In the genomic region with DNA sequence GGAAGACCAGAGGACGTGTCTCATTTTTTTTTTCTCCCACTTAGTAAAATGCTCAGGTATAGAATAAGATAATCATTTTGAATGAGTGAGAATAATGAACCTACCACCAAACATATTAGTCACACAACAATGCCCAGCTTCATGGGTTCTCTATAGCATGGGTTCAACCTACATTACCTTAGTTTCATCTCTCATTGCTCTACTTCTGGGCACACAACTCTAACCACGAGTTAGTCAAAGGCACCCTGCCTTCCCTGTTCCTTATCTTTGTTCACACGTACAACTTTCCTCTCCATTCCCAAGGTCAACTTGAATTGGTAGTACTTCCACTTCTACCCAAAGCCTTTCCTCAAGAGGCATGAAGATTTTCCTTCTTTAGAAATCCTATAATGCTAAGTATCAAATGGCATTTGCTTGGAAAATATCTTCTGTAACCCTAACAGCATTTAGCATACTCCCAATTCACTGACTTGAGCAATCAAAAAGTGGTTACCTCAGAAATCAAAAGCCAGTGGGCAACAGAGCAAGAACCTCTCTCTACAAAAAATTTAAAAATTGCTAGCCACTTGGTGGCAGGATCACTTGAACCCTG, we compare ENCODE assay signal across 19 cellular contexts. TPM values are rescaled to one million over a fixed set of nuclear protein-coding genes. Genes with fewer than 3 reads are reported as not detected.
DNase-seq lines count a peak whose midpoint lies in the region; ATAC-seq, FAIRE-seq and TF ChIP-seq lines count a peak whose summit lies in the region.
"Had no signal": no experiment of that assay in that cellular context is flagged by ENCODE, and none has a peak within 500 bp of the region (broad histone marks: within the 10 kb centered on the region; RNA-seq: fewer than 3 reads in every experiment).

No MANE protein-coding gene starts in this region.

- CTCF ChIA-PET in H1 (lab: Charles Lee; ENCODE audit: partially characterized antibody) = no interaction called here

- no peak overlapping the region for H2AFZ ChIP-seq in ACC112 (ENCODE audit: low read length, unreplicated experiment)
- H2AFZ ChIP-seq in H1 (ENCODE audit: low read length) = no peak overlapping the region

- no peak overlapping the region for H2BK5ac ChIP-seq in H1 (ENCODE audit: low read depth, low read length)

- WGBS in H1 (ENCODE audit: extremely low coverage in 1 of 2, insufficient coverage in 1 of 2, insufficient read length in 1 of 2, insufficient replicate concordance in 2 of 2, low coverage in 1 of 2, low lambda C conversion rate in 2 of 2, missing lambda C conversion rate in 1 of 2), 2 experiments = 89% methylated on average over 3 of the region's 3 CpGs; no CpG with 5 or more reads in 1 of the 2 experiments

- H3K14ac ChIP-seq in H1 (ENCODE audit: insufficient read length) = no peak overlapping the region

- no peaks in the 10 kb centered on the region for H3K23me2 ChIP-seq in H1 (ENCODE audit: low read depth, low read length)

- no peak overlapping the region for H3K4me2 ChIP-seq in H1 (ENCODE audit: insufficient read depth in 1 of 2, low read depth in 2 of 2, low read length in 2 of 2)

- H3K79me2 ChIP-seq in ACC112 (ENCODE audit: control insufficient read depth, insufficient read depth, low read length, unreplicated experiment) (peaks cover 52% of the 10 kb centered on the region), H1 (ENCODE audit: control insufficient read depth in 1 of 2, insufficient read depth in 2 of 2, low read length in 2 of 2) (peaks cover 0 to 91% of the 10 kb centered on the region in 2 experiments; a peak in 2 of 4 replicates)

- TF ChIP-seq POLR2A in GM12891 (IDR thresholded peaks at IDR 0.05; ENCODE audit: low read depth, low read length) (no peak), H1 (IDR thresholded peaks at IDR 0.05; ENCODE audit: control extremely low read depth in 1 of 2, low read depth in 2 of 2, low read length in 2 of 2) (0 out of 3 replicates have a peak, but pooled peaks of 1 of the 2 experiments have one; percentile 5)

- H3K36me3 ChIP-seq in ACC112 (ENCODE audit: insufficient read depth, low read length) (peaks cover 66% of the 10 kb centered on the region), RWPE2 (ENCODE audit: low read depth) (peaks cover 98% of the 10 kb centered on the region), H1 (ENCODE audit: control insufficient read depth in 2 of 4, insufficient read depth in 4 of 4, low read length in 3 of 4) (peaks cover 7 to 90% (median 39%) of the 10 kb centered on the region in 4 experiments)

- no peak overlapping the region for H3K23ac ChIP-seq in H1 (ENCODE audit: insufficient read length)

- peaks cover 5% of the 10 kb centered on the region; the same call in 1 of the 2 replicates for H3K79me1 ChIP-seq in H1 (ENCODE audit: low read depth, low read length)

- H2AK5ac ChIP-seq in H1 (ENCODE audit: low read depth, low read length) = no peak overlapping the region

- no peak overlapping the region for H2BK12ac ChIP-seq in H1 (ENCODE audit: low read depth, low read length)

- no peak overlapping the region for H3K9ac ChIP-seq in H1 (replicated peaks in 1 of 4; ENCODE audit: extremely low read depth in 1 of 4, low read depth in 3 of 4, low read length in 3 of 4)

- TF ChIP-seq CTCF in RWPE2 (IDR thresholded peaks at IDR 0.05; ENCODE audit: poor library complexity, severe bottlenecking) (no peak), H1 (IDR thresholded peaks at IDR 0.05; ENCODE audit: control extremely low read depth in 1 of 3, insufficient read depth in 1 of 3, low read depth in 1 of 3, low read length in 3 of 3) (no peak), omental fat pad (IDR thresholded peaks at IDR 0.05) (no peak)

- H2BK15ac ChIP-seq in H1 (ENCODE audit: low read length) = no peak overlapping the region

- no peak overlapping the region for H3K56ac ChIP-seq in H1 (replicated peaks; ENCODE audit: insufficient read length, low read depth, low read length)

- H3K9me3 ChIP-seq in RWPE2 (ENCODE audit: severe bottlenecking) (no peaks in the 10 kb centered on the region), H1 (ENCODE audit: insufficient read depth in 2 of 2, low read depth in 1 of 2, low read length in 1 of 2) (no peaks in the 10 kb centered on the region)
- H3K9me3 ChIP-seq: BE2C, esophagus muscularis mucosa, lower lobe of right lung, thoracic aorta had no signal

- no peak overlapping the region for H4K91ac ChIP-seq in H1 (replicated peaks; ENCODE audit: insufficient read length, low read length)

- FAIRE-seq in GM12891 (lab: Jason Lieb, UNC) (no peak), H1 (lab: Jason Lieb, UNC) (no peak)
- FAIRE-seq: bronchial epithelial cell had no signal

- no peak overlapping the region for H3K4ac ChIP-seq in H1 (replicated peaks; ENCODE audit: insufficient read length, low read depth, low read length)

- H3K18ac ChIP-seq in H1 (ENCODE audit: extremely low read depth, low read length) = no peak overlapping the region

- DNase-seq in GM12891 (ENCODE audit: insufficient read length, low spot score) (no peak), RWPE2 (ENCODE audit: low spot score) (no peak), H1 (ENCODE audit: low read depth in 1 of 2, low spot score in 2 of 2) (no peak), H4 (ENCODE audit: low spot score) (no peak), omental fat pad (ENCODE audit: low spot score) (no peak), NCI-H1105 treated with DMSO at 0.1 percent for 48 hours (lab: John Stamatoyannopoulos, UW) (no peak)
- DNase-seq: activated naive CD4-positive, alpha-beta T cell; BE2C; dorsolateral prefrontal cortex; lower lobe of right lung; NK-92 treated with Interleukin-12 subunit alpha and Interleukin-12 subunit beta, amount 100 ng/mL, for 24 hours; stimulated activated CD4-positive, alpha-beta T cell treated with anti-CD3 and anti-CD28 coated beads, Interleukin-4, amount 100 ng/mL, for 4 hours; stimulated activated CD8-positive, alpha-beta memory T cell treated with anti-CD3 and anti-CD28 coated beads, Interleukin-4, amount 100 ng/mL, for 48 hours had no signal

- ATAC-seq in RWPE2 (ENCODE audit: low read depth) (no peak), omental fat pad (ENCODE audit: low FRiP score) (no peak)
- ATAC-seq: lower lobe of right lung had no signal

- TF ChIP-seq EP300 in H1 (IDR thresholded peaks at IDR 0.05; ENCODE audit: borderline replicate concordance in 1 of 2, low read depth in 2 of 2, low read length in 2 of 2) = no peak

- H3K27me3 ChIP-seq in ACC112 (ENCODE audit: insufficient read depth, low read length) = no peaks in the 10 kb centered on the region
- H3K27me3 ChIP-seq in RWPE2 (ENCODE audit: insufficient read depth, poor library complexity, severe bottlenecking) = no peaks in the 10 kb centered on the region
- peaks cover 0 to 1% (median 0%) of the 10 kb centered on the region in 4 experiments; a peak in 1 of 7 replicates for H3K27me3 ChIP-seq in H1 (replicated peaks in 1 of 4; ENCODE audit: control insufficient read depth in 3 of 4, extremely low read depth in 1 of 4, insufficient read depth in 3 of 4, low read length in 3 of 4)
- H3K27me3 ChIP-seq: BE2C, dorsolateral prefrontal cortex, esophagus muscularis mucosa had no signal

- no peak for TF ChIP-seq RAD21 in H1 (IDR thresholded peaks at IDR 0.05 in 1 of 2, conservative IDR thresholded peaks at IDR 0.05 in 1 of 2; ENCODE audit: low read depth in 2 of 2, low read length in 2 of 2)

- H2BK120ac ChIP-seq in H1 (replicated peaks; ENCODE audit: low read depth, low read length) = no peak overlapping the region

- H4K20me1 ChIP-seq in H1 (replicated peaks in 1 of 2; ENCODE audit: control insufficient read depth in 1 of 2, insufficient read depth in 2 of 2, low read length in 2 of 2) = peaks cover 2 to 3% of the 10 kb centered on the region in 2 experiments

- no peak overlapping the region for H3K4me3 ChIP-seq in ACC112 (ENCODE audit: low read depth, low read length)
- H3K4me3 ChIP-seq in RWPE2 (ENCODE audit: severe bottlenecking) = no peak overlapping the region
- H3K4me3 ChIP-seq in H1 (ENCODE audit: extremely low read depth in 1 of 4, insufficient read depth in 2 of 4, low read depth in 3 of 4, low read length in 4 of 4) = no peak overlapping the region
- H3K4me3 ChIP-seq: dorsolateral prefrontal cortex, esophagus muscularis mucosa, lower lobe of right lung, skin epidermis, thoracic aorta had no signal

- H3K4me1 ChIP-seq in ACC112 (ENCODE audit: control insufficient read depth, insufficient read depth, low read length, unreplicated experiment) (peaks cover 23% of the 10 kb centered on the region), RWPE2 (ENCODE audit: insufficient read depth, poor library complexity, severe bottlenecking) (peaks cover 32% of the 10 kb centered on the region), H1 (replicated peaks in 1 of 4; ENCODE audit: control insufficient read depth in 3 of 4, insufficient read depth in 4 of 4, low read length in 3 of 4) (no peaks in the 10 kb centered on the region)
- H3K4me1 ChIP-seq: BE2C, lower lobe of right lung had no signal

- H4K8ac ChIP-seq in H1 (ENCODE audit: extremely low read depth, insufficient read depth, low read length) = no peak overlapping the region

- H3K27ac ChIP-seq in ACC112 (ENCODE audit: low read depth, low read length) = peak overlapping the region; percentile 77
- H3K27ac ChIP-seq in RWPE2 (ENCODE audit: poor library complexity, severe bottlenecking) = peak overlapping the region; percentile 38
- no peak overlapping the region for H3K27ac ChIP-seq in H1 (ENCODE audit: low read depth, low read length)
- H3K27ac ChIP-seq: esophagus muscularis mucosa, lower lobe of right lung, thoracic aorta, VCaP had no signal

- no peak overlapping the region for H4K5ac ChIP-seq in H1 (ENCODE audit: insufficient read length, low read depth, low read length)

- H2BK20ac ChIP-seq in H1 (ENCODE audit: low read length) = no peak overlapping the region

- POLR2A ChIA-PET in H1 (lab: Charles Lee; ENCODE audit: partially characterized antibody) = no interaction called here

TF ChIP-seq in GM12891, 5 proteins besides CTCF, POLR2A, EP300 and RAD21 (continues in another document):
- TF ChIP-seq POLR2AphosphoS5 (IDR thresholded peaks at IDR 0.05; ENCODE audit: low read depth, low read length) = peak; percentile 40; the same call in 1 of the 2 replicates

TF ChIP-seq in H1, 55 proteins besides CTCF, POLR2A, EP300 and RAD21 (continues in another document):
- TF ChIP-seq SIN3A (conservative IDR thresholded peaks at IDR 0.05 in 1 of 2, IDR thresholded peaks at IDR 0.05 in 1 of 2; ENCODE audit: low read depth in 1 of 2, low read length in 2 of 2) (no peak), KDM5A (IDR thresholded peaks at IDR 0.05; ENCODE audit: low read length) (no peak)

RNA-seq across cellular contexts. Expression of gene DEK, which starts 20.9 kb away (rescaled TPM):
- 95.6 TPM for polyA plus RNA-seq in GM12891 (2012; ENCODE audit: low read depth, missing spikeins)
- 227 and 228 TPM in 2 replicates for total RNA-seq in H1 (2021; fragmentation: NEBNext Ultra II Directional; extraction: Animal tissue kit (Norgen Biotek cat#: 25700))
- 22.1 and 40.0 TPM in 2 replicates for polyA plus RNA-seq in H1 (2011; rRNA removed)
- polyA plus RNA-seq in H1 (2011; cell fraction: cytosol; rRNA removed) = 80.0 TPM
- 22.9 TPM for polyA plus RNA-seq in H1 (2011; cell fraction: nucleus; rRNA removed)
- polyA plus RNA-seq in H1 (2012, experiment 1 of 2) = 91.5 to 172 TPM (median 103 TPM) in 4 replicates
- polyA plus RNA-seq in H1 (2012, experiment 2 of 2) = 12.1 TPM
- 274 TPM for polyA plus RNA-seq in H1 (2013, experiment 1 of 2)
- polyA plus RNA-seq in H1 (2013, experiment 2 of 2) = 284 TPM
- polyA minus RNA-seq in H1 (2011; rRNA and poly(A)+ RNA removed) = 16.2 and 21.6 TPM in 2 replicates
- polyA minus RNA-seq in H1 (2011; cell fraction: cytosol; rRNA and poly(A)+ RNA removed) = 102 TPM
- 78.9 TPM for polyA minus RNA-seq in H1 (2011; cell fraction: nucleus; rRNA and poly(A)+ RNA removed)
- total RNA-seq in H4 (2014; rRNA removed; shearing (Covaris generic)) = 123 and 141 TPM in 2 replicates
- total RNA-seq in omental fat pad = 100 to 1,000 TPM in 2 of 4 donors, 10 to 100 TPM in 2; 68.1 to 106 (median 91.6) TPM
